ENCODE assay signal across 8 cellular contexts in the genomic region with DNA sequence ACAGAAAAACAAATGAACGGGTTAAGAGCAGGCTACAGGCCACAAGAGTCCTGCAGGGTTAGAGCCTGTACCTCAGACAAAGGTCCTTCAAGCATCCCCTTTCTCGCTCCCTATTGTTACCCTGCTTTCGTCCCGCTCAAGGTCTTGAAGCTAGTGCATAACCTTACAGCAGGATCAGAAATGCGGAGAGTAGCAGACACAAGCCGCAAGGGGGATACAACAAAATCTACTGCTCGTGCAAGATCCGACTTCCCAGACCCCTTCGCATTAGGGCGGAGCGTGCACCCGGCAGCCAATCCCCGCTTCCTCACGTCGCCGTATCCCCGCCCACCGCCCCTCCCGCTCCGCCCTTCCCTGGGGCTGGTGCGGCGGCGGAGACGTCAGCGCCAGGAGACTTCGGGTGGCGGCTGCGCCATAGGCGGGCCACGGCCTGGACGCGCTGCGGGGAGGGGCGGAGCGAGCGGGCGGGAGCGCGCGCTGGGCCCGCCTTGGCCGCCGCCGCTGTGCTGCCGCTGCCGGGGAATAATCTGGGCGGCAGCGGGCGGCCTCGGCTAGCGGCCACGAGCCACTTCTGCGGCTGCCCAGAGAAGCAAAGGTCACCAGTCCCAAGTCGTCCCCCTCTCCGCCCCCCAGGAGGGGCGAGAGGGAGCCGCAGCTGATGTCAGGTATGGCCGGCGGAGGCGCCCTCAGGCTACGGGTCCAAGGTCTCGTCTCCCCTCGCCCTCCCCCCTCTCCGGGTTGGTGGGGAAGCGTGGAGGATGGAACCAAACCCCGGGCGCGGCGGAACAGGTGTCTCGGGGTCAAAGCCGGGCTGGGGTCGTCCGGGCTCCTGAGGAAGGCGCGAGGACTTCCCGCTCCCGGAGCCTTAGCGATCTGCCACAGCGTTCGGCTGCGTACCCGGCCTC. TPM values are rescaled to one million over a fixed set of nuclear protein-coding genes. Genes with fewer than 3 reads are reported as not detected.
DNase-seq lines count a peak whose midpoint lies in the region; ATAC-seq, FAIRE-seq and TF ChIP-seq lines count a peak whose summit lies in the region.

Gene C1GALT1 (plus strand): TSS at position 389 of the 905 bp plus-strand sequence. CDS start 51,776 bp downstream, outside the sequence.

- no peaks in the 10 kb centered on the region for H3K27me3 Mint-ChIP-seq in type B pancreatic cell

- H3K27me3 ChIP-seq in heart left ventricle = no peaks in the 10 kb centered on the region

- no peaks in the 10 kb centered on the region for H3K9me3 ChIP-seq in heart left ventricle

- no peaks in the 10 kb centered on the region for H3K36me3 Mint-ChIP-seq in type B pancreatic cell

- peaks cover 10% of the 10 kb centered on the region for H3K4me1 Mint-ChIP-seq in type B pancreatic cell (ENCODE audit: unreplicated experiment)

- H3K27ac Mint-ChIP-seq in type B pancreatic cell = peak within 1 kb of the TSS; percentile 96

- H3K4me3 Mint-ChIP-seq in type B pancreatic cell = peak within 1 kb of the TSS; percentile 91

- peak within 1 kb of the TSS; percentile 62 to 97 (median 92) for H3K4me3 ChIP-seq in heart left ventricle

- peak; percentile 96 for FAIRE-seq in GM12891 (lab: Jason Lieb, UNC)

- ATAC-seq in HG02840 (IDR thresholded peaks at IDR 0.05; ENCODE audit: low FRiP score, unreplicated experiment) = peak; percentile 83
- peak; percentile 98 to 99 (median 98) for ATAC-seq in heart left ventricle

- H3K4me1 ChIP-seq in heart left ventricle = peaks cover 0 to 39% (median 25%) of the 10 kb centered on the region in 12 donors

- H3K36me3 ChIP-seq in heart left ventricle = no peaks in the 10 kb centered on the region

- no peaks in the 10 kb centered on the region for H3K9me3 Mint-ChIP-seq in type B pancreatic cell

- H3K27ac ChIP-seq in adipose tissue (ENCODE audit: low read depth, low read length) (peak within 1 kb of the TSS; percentile 17), heart left ventricle (peak within 1 kb of the TSS; percentile 87 to 99 (median 96))

- TF ChIP-seq CTCF in heart left ventricle (IDR thresholded peaks at IDR 0.05) = peak in 11 of 12 donors; percentile 13 to 57 (median 39)
- TF ChIP-seq CTCF in type B pancreatic cell (conservative IDR thresholded peaks at IDR 0.05) = peak; percentile 76

- 0 to 1% (median 0%) methylated on average over 59 to 82 of the region's 82 CpGs for WGBS in adipose tissue, 3 donors
- WGBS in heart left ventricle, 4 donors = 0 to 1% (median 1%) methylated on average over 13 to 82 of the region's 82 CpGs

- TF ChIP-seq POLR2A in GM12891 (IDR thresholded peaks at IDR 0.05; ENCODE audit: low read depth, low read length) = no peak; the same call in 1 of the 2 replicates
- peak in 1 of 2 donors; percentile 96 for TF ChIP-seq POLR2A in heart left ventricle (IDR thresholded peaks at IDR 0.05)

- intact Hi-C loops in heart left ventricle (cut with DNase I) = loop anchor here in 8 of 10 donors (5.0 to 10.0 kb wide), 5 partner anchors 72 to 382 kb away; partner anchors contain the start of gene MIOS (in 3 of the 8)

- DNase-seq in GM12891 (ENCODE audit: insufficient read length, low spot score) = peak; percentile 71
- peak; percentile 95 for DNase-seq in NCI-H1436 (lab: John Stamatoyannopoulos, UW)
- peak; percentile 97 for DNase-seq in T follicular helper cell (ENCODE audit: low read depth)
- peak; percentile 98 to 99 (median 98) for DNase-seq in heart left ventricle
- DNase-seq in pons (ENCODE audit: low spot score) = peak; percentile 98
- DNase-seq in type B pancreatic cell (ENCODE audit: extremely low spot score, unreplicated experiment) = peak; percentile 97

TF ChIP-seq in GM12891, 5 proteins besides CTCF, POLR2A, EP300 and RAD21:
- TF ChIP-seq PAX5 (IDR thresholded peaks at IDR 0.05; ENCODE audit: insufficient read depth, low read length, severe bottlenecking) (no peak), POLR2AphosphoS5 (IDR thresholded peaks at IDR 0.05; ENCODE audit: low read depth, low read length) (peak; percentile 79), TAF1 (IDR thresholded peaks at IDR 0.05; ENCODE audit: low read depth, low read length) (peak; percentile 69), SPI1 (IDR thresholded peaks at IDR 0.05; ENCODE audit: low read depth, low read length) (0 out of 2 replicates have a peak, but pooled peaks have one; percentile 12), POU2F2 (IDR thresholded peaks at IDR 0.05; ENCODE audit: low read depth, low read length) (no peak)

RNA-seq across cellular contexts. Expression of gene C1GALT1, which starts in this region (rescaled TPM):
- polyA plus RNA-seq in GM12891 (2012; ENCODE audit: low read depth, missing spikeins) = 4.9 TPM
- 10 to 100 TPM in 1 of 3 donors, 1 to 10 TPM in 2; 3.1 to 12.3 (median 6.0) TPM for polyA plus RNA-seq in adipose tissue
- 10 to 100 TPM; 16.5 to 36.4 (median 21.3) TPM for total RNA-seq in heart left ventricle
- 10 to 100 TPM in 1 of 2 donors, 1 to 10 TPM in 1; 4.3 to 15.1 TPM for polyA plus RNA-seq in heart left ventricle
- 48.8 and 58.8 TPM in 2 replicates for total RNA-seq in type B pancreatic cell (ENCODE audit: low replicate concordance)

Comparison
In these comparisons a context has a peak if more than half of its experiments do, and no peak if none do; other contexts are left out.
1. Peak in every context shown above with its lines: DNase-seq, ATAC-seq, H3K4me3 ChIP-seq and H3K27ac ChIP-seq.